In genomic region chr6:136783021-136783420, GRCh38 we compare ENCODE assay signal across 14 cellular contexts. TPM values are rescaled to one million over a fixed set of nuclear protein-coding genes. Genes with fewer than 3 reads are reported as not detected.
DNase-seq lines count a peak whose midpoint lies in the region; ATAC-seq and TF ChIP-seq lines count a peak whose summit lies in the region.
"Had no signal": no experiment of that assay in that cellular context is flagged by ENCODE, and none has a peak within 500 bp of the region (broad histone marks: within the 10 kb centered on the region; RNA-seq: fewer than 3 reads in every experiment).

No MANE protein-coding gene starts in this region.

- ATAC-seq in HCT116 (no peak), natural killer cell (no peak), foreskin keratinocyte (no peak), PC-3 (no peak), GM21529 (IDR thresholded peaks at IDR 0.05; ENCODE audit: unreplicated experiment) (no peak)
- ATAC-seq in activated naive CD8-positive, alpha-beta T cell treated with anti-CD3 and anti-CD28 coated beads, Interleukin-2, amount 50 U/mL, for 24 hours, result no peak
- ATAC-seq: HepG2 had no signal

- H2AFZ ChIP-seq in HCT116 (ENCODE audit: low read depth, low read length, poor library complexity, severe bottlenecking) (no peak overlapping the region), PC-3 (ENCODE audit: low read length) (no peak overlapping the region)

- BruUV-seq in HCT116 (replicated peaks; lab: Mats Ljungman, UMichigan) (no TSS peak), PC-3 (replicated peaks; lab: Mats Ljungman, UMichigan) (no TSS peak)

- H3K27me3 Mint-ChIP-seq in activated naive CD8-positive, alpha-beta T cell treated with anti-CD3 and anti-CD28 coated beads, Interleukin-2, amount 50 U/mL, for 24 hours, result no peaks in the 10 kb centered on the region
- H3K27me3 Mint-ChIP-seq in natural killer cell (ENCODE audit: low read depth in 2 of 2), result no peaks in the 10 kb centered on the region
- H3K27me3 Mint-ChIP-seq: activated CD4-positive, alpha-beta T cell treated with anti-CD3 and anti-CD28 coated beads for 36 hours had no signal

- no peaks in the 10 kb centered on the region for H3K27me3 ChIP-seq in AG04450 (ENCODE audit: control insufficient read depth, insufficient read depth, low read length)
- H3K27me3 ChIP-seq in HCT116 (ENCODE audit: insufficient read depth, low read length), result no peaks in the 10 kb centered on the region
- no peaks in the 10 kb centered on the region for H3K27me3 ChIP-seq in foreskin keratinocyte
- no peaks in the 10 kb centered on the region for H3K27me3 ChIP-seq in PC-3 (ENCODE audit: low read length)

- peak overlapping the region; percentile 34 for H3K27ac ChIP-seq in AG04450 (ENCODE audit: low read depth, low read length)
- H3K27ac ChIP-seq in HCT116 (ENCODE audit: low read depth, low read length), result no peak overlapping the region
- no peak overlapping the region for H3K27ac ChIP-seq in foreskin keratinocyte
- no peak overlapping the region for H3K27ac ChIP-seq in PC-3 (ENCODE audit: low read length)

- peaks cover 12 to 35% of the 10 kb centered on the region in 2 experiments for H3K4me1 ChIP-seq in HCT116 (ENCODE audit: control insufficient read depth in 1 of 2, insufficient read depth in 2 of 2, low read length in 2 of 2)
- H3K4me1 ChIP-seq in foreskin keratinocyte, result peaks cover 14% of the 10 kb centered on the region
- peaks cover 20% of the 10 kb centered on the region for H3K4me1 ChIP-seq in PC-3 (ENCODE audit: insufficient read depth, low read length)

- CTCF ChIA-PET in AG04450 (lab: Charles Lee), result interaction anchor here (2.3 kb wide), 1 partner anchor 9 kb away, joined by 15 read pairs; the partner anchor contains the start of gene MAP3K5
- CTCF ChIA-PET in HCT116 (lab: Charles Lee), result interaction anchor here (2.0 kb wide), 1 partner anchor 9 kb away, joined by 6 read pairs; the partner anchor contains the start of gene MAP3K5
- CTCF ChIA-PET in PC-3 (lab: Charles Lee), result no interaction called here

- H3F3A ChIP-seq in PC-3 (ENCODE audit: low read length, unreplicated experiment), result no peaks in the 10 kb centered on the region

- RAD21 ChIA-PET in HCT116 (lab: Charles Lee; ENCODE audit: low non-redundant PET in 1 of 2, low total read pairs in 2 of 2, uncharacterized antibody in 2 of 2, unreplicated experiment in 2 of 2), result no interaction called here

- H3K9me2 ChIP-seq in HCT116 (ENCODE audit: insufficient read depth) (no peaks in the 10 kb centered on the region), PC-3 (replicated peaks; ENCODE audit: low read length) (no peaks in the 10 kb centered on the region)

- no peak for TF ChIP-seq POLR2A in HCT116 (IDR thresholded peaks at IDR 0.05; ENCODE audit: borderline replicate concordance, extremely low read depth, insufficient read depth, insufficient read length)

- POLR2A ChIA-PET in AG04450 (lab: Yijun Ruan, JAX), result no interaction called here
- POLR2A ChIA-PET in HCT116 (lab: Charles Lee), result no interaction called here
- POLR2A ChIA-PET in PC-3 (lab: Charles Lee; ENCODE audit: unreplicated experiment), result no interaction called here

- no peak overlapping the region for H3K4me3 Mint-ChIP-seq in activated naive CD8-positive, alpha-beta T cell treated with anti-CD3 and anti-CD28 coated beads, Interleukin-2, amount 50 U/mL, for 24 hours
- peak overlapping the region; percentile 93 for H3K4me3 Mint-ChIP-seq in natural killer cell
- H3K4me3 Mint-ChIP-seq: activated CD4-positive, alpha-beta T cell treated with anti-CD3 and anti-CD28 coated beads for 36 hours; H9; nephron had no signal

- H3K9me3 ChIP-seq in AG04450 (ENCODE audit: control insufficient read depth, insufficient read depth, low read length) (no peaks in the 10 kb centered on the region), HCT116 (ENCODE audit: control insufficient read depth in 1 of 2, insufficient read depth in 1 of 2, low read depth in 1 of 2, low read length in 2 of 2) (no peaks in the 10 kb centered on the region), PC-3 (ENCODE audit: low read length) (no peaks in the 10 kb centered on the region)

- H3K36me3 ChIP-seq in HCT116 (ENCODE audit: control insufficient read depth in 1 of 2, insufficient read depth in 2 of 2, low read length in 2 of 2) (no peaks in the 10 kb centered on the region), PC-3 (ENCODE audit: low read depth, low read length) (no peaks in the 10 kb centered on the region)

- peak overlapping the region; percentile 2 for H3K27ac Mint-ChIP-seq in activated naive CD8-positive, alpha-beta T cell treated with anti-CD3 and anti-CD28 coated beads, Interleukin-2, amount 50 U/mL, for 24 hours
- peak overlapping the region; percentile 96 for H3K27ac Mint-ChIP-seq in natural killer cell
- H3K27ac Mint-ChIP-seq: H9 had no signal

- no peak overlapping the region for H3K9ac ChIP-seq in HCT116 (ENCODE audit: low read length)
- no peak overlapping the region for H3K9ac ChIP-seq in PC-3 (ENCODE audit: low read length)

- H3K4me3 ChIP-seq in AG04450 (ENCODE audit: low read depth, low read length) (no peak overlapping the region), HCT116 (replicated peaks in 1 of 2; ENCODE audit: low read depth in 1 of 2, low read length in 2 of 2) (no peak overlapping the region), PC-3 (ENCODE audit: low read length) (no peak overlapping the region)

- intact Hi-C loops in HCT116 (cut with micrococcal nuclease), result no loop called here
- intact Hi-C loops in natural killer cell (cut with micrococcal nuclease), result no loop called here
- intact Hi-C loops in PC-3 (cut with micrococcal nuclease), result no loop called here

- H3K4me2 ChIP-seq in HCT116 (ENCODE audit: low read length) (peak overlapping the region; percentile 29; the same call in 1 of the 2 replicates), PC-3 (ENCODE audit: low read length) (no peak overlapping the region)

- no peak for TF ChIP-seq RAD21 in HCT116 (IDR thresholded peaks at IDR 0.05; ENCODE audit: low read depth)

- no peaks in the 10 kb centered on the region for H4K20me1 ChIP-seq in HCT116 (ENCODE audit: insufficient read depth)
- H4K20me1 ChIP-seq in PC-3 (ENCODE audit: low read length), result no peaks in the 10 kb centered on the region

- H3K4me1 Mint-ChIP-seq in activated naive CD8-positive, alpha-beta T cell treated with anti-CD3 and anti-CD28 coated beads, Interleukin-2, amount 50 U/mL, for 24 hours, result peaks cover 65% of the 10 kb centered on the region
- H3K4me1 Mint-ChIP-seq in natural killer cell, result peaks cover 52 to 77% of the 10 kb centered on the region in 2 donors
- H3K4me1 Mint-ChIP-seq: nephron had no signal

- no peaks in the 10 kb centered on the region for H3K9me3 Mint-ChIP-seq in activated naive CD8-positive, alpha-beta T cell treated with anti-CD3 and anti-CD28 coated beads, Interleukin-2, amount 50 U/mL, for 24 hours
- peaks cover 0 to 2% of the 10 kb centered on the region in 2 donors for H3K9me3 Mint-ChIP-seq in natural killer cell
- H3K9me3 Mint-ChIP-seq: H9, nephron had no signal

- TF ChIP-seq CTCF in AG04450 (IDR thresholded peaks at IDR 0.05; ENCODE audit: low read depth, low read length) (no peak), HCT116 (IDR thresholded peaks at IDR 0.05 in 2 of 3, conservative IDR thresholded peaks at IDR 0.05 in 1 of 3; ENCODE audit: borderline replicate concordance in 1 of 3, insufficient read depth in 1 of 3, low read depth in 2 of 3, low read length in 2 of 3) (no peak), natural killer cell (IDR thresholded peaks at IDR 0.05) (no peak), foreskin keratinocyte (conservative IDR thresholded peaks at IDR 0.05) (no peak), PC-3 (conservative IDR thresholded peaks at IDR 0.05; ENCODE audit: low read depth, low read length) (no peak)

- peaks cover 2% of the 10 kb centered on the region for H3K36me3 Mint-ChIP-seq in activated naive CD8-positive, alpha-beta T cell treated with anti-CD3 and anti-CD28 coated beads, Interleukin-2, amount 50 U/mL, for 24 hours (ENCODE audit: low read depth)
- H3K36me3 Mint-ChIP-seq in natural killer cell, result no peaks in the 10 kb centered on the region

- no peak for DNase-seq in AG04450 (ENCODE audit: low read depth, low spot score)
- DNase-seq in HCT116 (ENCODE audit: low read depth, low spot score), result no peak
- no peak for DNase-seq in activated naive CD8-positive, alpha-beta T cell treated with anti-CD3 and anti-CD28 coated beads, Interleukin-2, amount 50 U/mL, for 24 hours
- no peak for DNase-seq in natural killer cell
- no peak for DNase-seq in foreskin keratinocyte
- DNase-seq in NCI-H2196 treated with DMSO at 0.1 percent for 48 hours (lab: John Stamatoyannopoulos, UW; ENCODE audit: unreplicated experiment), result no peak
- no peak for DNase-seq in PC-3
- DNase-seq: activated CD4-positive, alpha-beta T cell treated with anti-CD3 and anti-CD28 coated beads for 36 hours; activated T-cell treated with anti-CD3 and anti-CD28 coated beads, Interleukin-2, amount 50 U/mL, for 48 hours; H9; left ventricle myocardium superior had no signal

- H3K79me2 ChIP-seq in HCT116 (ENCODE audit: insufficient read depth, low read length), result peaks cover 26% of the 10 kb centered on the region; the same call in 1 of the 2 replicates
- H3K79me2 ChIP-seq in PC-3 (ENCODE audit: low read length), result peaks cover 22% of the 10 kb centered on the region

TF ChIP-seq in HCT116, 20 proteins besides CTCF, POLR2A, EP300 and RAD21 (continues in another document):
- TF ChIP-seq EZH2 (IDR thresholded peaks at IDR 0.05) (no peak), EZH2phosphoT487 (IDR thresholded peaks at IDR 0.05; ENCODE audit: borderline replicate concordance) (no peak), SIN3A (IDR thresholded peaks at IDR 0.05; ENCODE audit: low read depth) (no peak), ZNF274 (IDR thresholded peaks at IDR 0.05; ENCODE audit: low read depth, low read length) (no peak), SRF (IDR thresholded peaks at IDR 0.05; ENCODE audit: low read depth) (no peak), ZFX (IDR thresholded peaks at IDR 0.05) (no peak), FOSL1 (IDR thresholded peaks at IDR 0.05; ENCODE audit: low read depth) (no peak), MAX (IDR thresholded peaks at IDR 0.05) (no peak)

RNA-seq across cellular contexts. Expression of gene MAP3K5, which starts 9.3 kb away (rescaled TPM):
- 16.1 and 17.0 TPM in 2 replicates for polyA plus RNA-seq in AG04450 (2011; rRNA removed)
- polyA minus RNA-seq in AG04450 (2011; rRNA and poly(A)+ RNA removed), result 17.2 and 20.4 TPM in 2 replicates
- 11.8 TPM for total RNA-seq in HCT116 (2021; ENCODE audit: unreplicated experiment)
- 5.0 and 5.8 TPM in 2 replicates for polyA plus RNA-seq in HCT116 (2012)
- total RNA-seq in natural killer cell, result 10 to 100 TPM; 19.7 to 36.7 (median 35.4) TPM
- 4.1 and 4.5 TPM in 2 replicates for total RNA-seq in foreskin keratinocyte
- polyA plus RNA-seq in foreskin keratinocyte, result 0.92 and 1.1 TPM in 2 replicates
- 4.3 and 5.0 TPM in 2 replicates for total RNA-seq in PC-3 (2014; rRNA removed)
- total RNA-seq: HepG2 had no signal
- polyA plus RNA-seq: HepG2 had no signal

RNA-seq across cellular contexts. Expression of gene PEX7, which starts 39.4 kb away (rescaled TPM):
- 6.7 and 8.9 TPM in 2 replicates for polyA plus RNA-seq in AG04450 (2011; rRNA removed)
- polyA minus RNA-seq in AG04450 (2011; rRNA and poly(A)+ RNA removed), result 3.3 and 4.1 TPM in 2 replicates
- 8.1 TPM for total RNA-seq in HCT116 (2021; ENCODE audit: unreplicated experiment)
- 7.7 and 8.8 TPM in 2 replicates for polyA plus RNA-seq in HCT116 (2012)
- total RNA-seq in natural killer cell, result 1 to 10 TPM; 2.4 to 3.6 (median 2.5) TPM
- total RNA-seq in foreskin keratinocyte, result 7.2 and 7.5 TPM in 2 replicates
- polyA plus RNA-seq in foreskin keratinocyte, result 6.5 and 7.1 TPM in 2 replicates
- total RNA-seq in PC-3 (2014; rRNA removed), result 6.6 and 9.9 TPM in 2 replicates
